21 cellular contexts compared by ENCODE assay signal in the genomic region with DNA sequence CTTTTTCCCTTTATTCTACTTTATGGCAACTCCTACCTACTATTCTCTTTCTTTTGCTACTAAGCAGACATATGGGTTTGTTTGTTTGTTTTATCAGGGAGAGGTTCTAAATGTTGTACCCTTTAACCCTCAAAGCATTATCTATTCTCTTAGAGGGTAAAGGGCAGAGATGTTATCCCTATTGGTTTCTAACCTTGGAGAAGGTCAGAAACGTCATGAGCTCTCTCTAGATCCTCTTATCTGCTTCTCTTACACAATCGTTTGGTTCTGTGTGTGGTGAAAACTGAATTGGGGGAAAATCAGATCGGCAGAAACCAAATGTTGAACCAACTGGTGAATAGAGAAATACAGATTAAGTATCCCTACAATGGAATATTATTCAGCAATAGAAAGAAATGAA.
"Had no signal": no experiment of that assay in that cellular context is flagged by ENCODE, and none has a peak within 500 bp of the region (broad histone marks: within the 10 kb centered on the region; RNA-seq: fewer than 3 reads in every experiment).

No MANE protein-coding gene starts in this region.

- H3K27me3 ChIP-seq: gastroesophageal sphincter, neural progenitor cell, ovary, right atrium auricular region, upper lobe of left lung, uterus had no signal

- DNase-seq: dermis blood vessel endothelial cell; esophagus squamous epithelium; foreskin fibroblast; glutamatergic neuron; immature natural killer cell; left ventricle myocardium inferior; mesenchymal stem cell; midbrain; nucleus accumbens; ovary; stimulated activated CD4-positive, alpha-beta T cell treated with anti-CD3 and anti-CD28 coated beads, Interleukin-4, amount 100 ng/mL, for 1 hour; tibial artery; uterus had no signal

- H3K9me3 ChIP-seq: esophagus squamous epithelium, gastroesophageal sphincter, left ventricle myocardium inferior, ovary, right atrium auricular region, tibial artery, upper lobe of left lung, uterus had no signal

- H3K27ac ChIP-seq: esophagus squamous epithelium, gastroesophageal sphincter, left ventricle myocardium inferior, neural progenitor cell, ovary, right atrium auricular region, tibial artery, upper lobe of left lung, uterus had no signal

- H3K4me1 ChIP-seq: neural progenitor cell, uterus had no signal

- ATAC-seq: gastroesophageal sphincter; natural killer cell treated with Interleukin-12 subunit alpha and Interleukin-12 subunit beta and Interleukin-15 and Interleukin-18, amount 100 ng/mL, for 72 hours; stimulated activated memory B cell treated with anti-CD40 and anti-IgM and Interleukin-4, amounts not matched to agents 10 μg/mL and 1 μg/mL and 100 μg/mL, for 72 hours had no signal

- H3K36me3 ChIP-seq: esophagus squamous epithelium, gastroesophageal sphincter, left ventricle myocardium inferior, neural progenitor cell, ovary, right atrium auricular region, tibial artery, upper lobe of left lung, uterus had no signal

- H3K4me3 ChIP-seq: esophagus squamous epithelium, gastroesophageal sphincter, left ventricle myocardium inferior, lung, neural progenitor cell, ovary, right atrium auricular region, smooth muscle cell, tibial artery, upper lobe of left lung, uterus had no signal
